Comparison of ENCODE assay signal across 12 cellular contexts in the genomic region with DNA sequence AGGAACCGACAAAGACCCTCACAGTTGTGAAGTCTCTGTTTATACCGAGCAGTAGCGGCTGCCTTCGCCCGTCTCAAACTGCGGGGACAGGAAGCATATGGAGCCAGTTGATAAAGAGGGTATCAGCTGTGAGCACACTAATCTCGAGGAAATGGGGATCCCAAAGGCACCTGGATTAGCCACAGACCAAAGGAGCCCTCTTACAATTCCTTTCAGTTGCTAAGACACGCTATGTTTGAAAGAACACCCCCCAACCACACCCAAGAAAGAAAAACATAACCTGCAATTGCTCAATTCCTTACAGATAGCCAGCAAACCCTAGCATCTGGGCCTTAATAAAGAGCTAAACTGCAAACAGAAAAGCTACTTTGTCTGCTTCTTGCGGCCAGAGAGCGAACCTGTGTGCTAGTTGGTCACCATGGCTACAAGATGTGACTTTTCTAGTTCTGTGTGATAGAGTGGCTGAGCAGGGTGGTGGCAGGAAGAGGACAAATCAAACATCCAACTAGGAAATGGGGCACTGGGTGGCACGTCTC. TPM values are rescaled to one million over a fixed set of nuclear protein-coding genes. Genes with fewer than 3 reads are reported as not detected.
DNase-seq lines count a peak whose midpoint lies in the region; ATAC-seq and TF ChIP-seq lines count a peak whose summit lies in the region.
"Had no signal": no experiment of that assay in that cellular context is flagged by ENCODE, and none has a peak within 500 bp of the region (broad histone marks: within the 10 kb centered on the region; RNA-seq: fewer than 3 reads in every experiment).

No MANE protein-coding gene starts in this region.

- H3K27ac ChIP-seq in CD8-positive, alpha-beta T cell (ENCODE audit: low read depth, low read length) = peak overlapping the region; percentile 57
- peak overlapping the region; percentile 77 for H3K27ac ChIP-seq in Karpas-422 (ENCODE audit: low read length)
- peak overlapping the region; percentile 26 to 67 for H3K27ac ChIP-seq in breast epithelium
- no peak overlapping the region for H3K27ac ChIP-seq in H9 (ENCODE audit: insufficient read length, low read depth, low read length)
- H3K27ac ChIP-seq: esophagus muscularis mucosa had no signal

- H3K36me3 Mint-ChIP-seq in CD8-positive, alpha-beta T cell = no peaks in the 10 kb centered on the region
- H3K36me3 Mint-ChIP-seq in naive B cell = no peaks in the 10 kb centered on the region
- H3K36me3 Mint-ChIP-seq in H9 (ENCODE audit: insufficient read depth in 1 of 3, low read depth in 3 of 3) = no peaks in the 10 kb centered on the region

- H3K4ac ChIP-seq in H9 (ENCODE audit: low read depth, low read length) = no peak overlapping the region

- H3K9me2 ChIP-seq in Karpas-422 (replicated peaks; ENCODE audit: insufficient read depth, low read length) = no peaks in the 10 kb centered on the region

- POLR2A ChIA-PET in CD8-positive, alpha-beta T cell (lab: Charles Lee) = interaction anchor here (0.7 to 1.8 kb wide), 11 partner anchors 23 to 121 kb away, joined by 3 to 8 read pairs (median 4); a partner anchor contains a TSS

- peaks cover 72% of the 10 kb centered on the region for H3K4me1 Mint-ChIP-seq in CD8-positive, alpha-beta T cell (ENCODE audit: low read depth)
- peaks cover 47 to 64% (median 58%) of the 10 kb centered on the region in 3 donors for H3K4me1 Mint-ChIP-seq in naive B cell
- H3K4me1 Mint-ChIP-seq in H9 = peaks cover 49 to 50% of the 10 kb centered on the region in 2 experiments

- no peak overlapping the region for H3K18ac ChIP-seq in H9 (ENCODE audit: insufficient read length, low read depth, low read length)

- H3K14ac ChIP-seq in H9 (ENCODE audit: insufficient read depth, low read length) = no peak overlapping the region

- H3K4me2 ChIP-seq in Karpas-422 (ENCODE audit: low read depth, low read length, poor library complexity, severe bottlenecking) (peak overlapping the region; percentile 34), H9 (ENCODE audit: insufficient read depth, insufficient read length, low read length) (no peak overlapping the region)

- no peak overlapping the region for H4K5ac ChIP-seq in H9 (ENCODE audit: insufficient read length, low read depth, low read length)

- no peaks in the 10 kb centered on the region for H4K20me1 ChIP-seq in Karpas-422 (ENCODE audit: insufficient read depth, low read depth, low read length)
- no peaks in the 10 kb centered on the region for H4K20me1 ChIP-seq in H9 (ENCODE audit: control insufficient read depth, insufficient read depth, insufficient read length)

- no peak overlapping the region for H4K91ac ChIP-seq in H9 (ENCODE audit: insufficient read length, low read depth, low read length)

- no peak overlapping the region for H2BK12ac ChIP-seq in H9 (ENCODE audit: insufficient read length, low read depth, low read length)

- H3K56ac ChIP-seq in H9 (ENCODE audit: insufficient read length, low read depth, low read length) = no peak overlapping the region

- peak overlapping the region; percentile 16 for H3K4me3 ChIP-seq in CD8-positive, alpha-beta T cell (ENCODE audit: low read depth, low read length)
- H3K4me3 ChIP-seq in Karpas-422 (ENCODE audit: low read length) (no peak overlapping the region), breast epithelium (no peak overlapping the region)
- H3K4me3 ChIP-seq: esophagus muscularis mucosa had no signal

- CTCF ChIA-PET in CD8-positive, alpha-beta T cell (lab: Charles Lee) = interaction anchor here (0.6 to 8.4 kb wide), 17 partner anchors 9 to 160 kb away, joined by 3 to 59 read pairs (median 9); no protein-coding TSS in a partner anchor

- no peaks in the 10 kb centered on the region for H3K23me2 ChIP-seq in H9 (ENCODE audit: insufficient read length, low read depth, low read length, poor library complexity, severe bottlenecking)

- H4K8ac ChIP-seq in H9 (replicated peaks; ENCODE audit: insufficient read length, low read depth, low read length) = no peak overlapping the region

- peak overlapping the region; percentile 42 for H3K9ac ChIP-seq in Karpas-422 (ENCODE audit: low read length)
- H3K9ac ChIP-seq in H9 (ENCODE audit: extremely low read depth, insufficient read length, low read length) = no peak overlapping the region

- ATAC-seq in CD8-positive, alpha-beta T cell = no peak
- ATAC-seq in naive B cell (ENCODE audit: low read depth in 2 of 2) (no peak), HG03521 (IDR thresholded peaks at IDR 0.05; ENCODE audit: unreplicated experiment) (no peak), GM18502 (IDR thresholded peaks at IDR 0.05; ENCODE audit: poor library complexity, unreplicated experiment) (no peak)

- H3K27me3 ChIP-seq in CD8-positive, alpha-beta T cell (ENCODE audit: insufficient read depth, low read length) = no peaks in the 10 kb centered on the region
- H3K27me3 ChIP-seq in Karpas-422 (ENCODE audit: low read length) (no peaks in the 10 kb centered on the region), breast epithelium (no peaks in the 10 kb centered on the region), H9 (ENCODE audit: insufficient read depth, low read length) (no peaks in the 10 kb centered on the region)
- H3K27me3 ChIP-seq: esophagus muscularis mucosa had no signal

- no peak overlapping the region for H2AK5ac ChIP-seq in H9 (ENCODE audit: insufficient read length, low read length)

- no peaks in the 10 kb centered on the region for H3K79me1 ChIP-seq in H9 (ENCODE audit: insufficient read depth, low read depth, low read length, poor library complexity, severe bottlenecking)

- H2BK5ac ChIP-seq in H9 (ENCODE audit: insufficient read length, low read length) = no peak overlapping the region

- no CpG with 5 or more reads among the region's 11 CpGs for WGBS in H9 (ENCODE audit: extremely low coverage, insufficient read length, low lambda C conversion rate)

- TF ChIP-seq CTCF in CD8-positive, alpha-beta T cell (IDR thresholded peaks at IDR 0.05) = no peak
- TF ChIP-seq CTCF in breast epithelium (IDR thresholded peaks at IDR 0.05) (no peak), H9 (conservative IDR thresholded peaks at IDR 0.05) (no peak)

- no peaks in the 10 kb centered on the region for H3K9me3 ChIP-seq in CD8-positive, alpha-beta T cell (ENCODE audit: low read length)
- H3K9me3 ChIP-seq in Karpas-422 (ENCODE audit: low read length) (no peaks in the 10 kb centered on the region), breast epithelium (no peaks in the 10 kb centered on the region), H9 (ENCODE audit: control insufficient read depth, low read depth, low read length) (no peaks in the 10 kb centered on the region)
- H3K9me3 ChIP-seq: esophagus muscularis mucosa had no signal

- H2BK15ac ChIP-seq in H9 (ENCODE audit: low read depth, low read length) = no peak overlapping the region

- H3K36me3 ChIP-seq in CD8-positive, alpha-beta T cell (ENCODE audit: insufficient read depth, low read length) = no peaks in the 10 kb centered on the region
- H3K36me3 ChIP-seq in Karpas-422 (ENCODE audit: insufficient read depth, low read length) = no peaks in the 10 kb centered on the region
- no peaks in the 10 kb centered on the region for H3K36me3 ChIP-seq in breast epithelium
- H3K36me3 ChIP-seq: esophagus muscularis mucosa had no signal

- DNase-seq in CD8-positive, alpha-beta T cell = peak in 1 of 7 experiments; percentile 48
- peak; percentile 53 for DNase-seq in Karpas-422
- no peak for DNase-seq in breast epithelium (ENCODE audit: low spot score in 2 of 2)
- no peak for DNase-seq in naive B cell
- DNase-seq in Ammon's horn (ENCODE audit: low spot score) = no peak
- no peak for DNase-seq in H9
- DNase-seq: caudate nucleus, NCI-H187 treated with DMSO at 0.1 percent for 48 hours, nephron progenitor cell had no signal

- H3T11ph ChIP-seq in H9 (ENCODE audit: low read length) = no peak overlapping the region

- H3K79me2 ChIP-seq in Karpas-422 (ENCODE audit: low read length) (no peaks in the 10 kb centered on the region), H9 (ENCODE audit: insufficient read depth, low read length) (no peaks in the 10 kb centered on the region)

- H3K9me3 Mint-ChIP-seq in CD8-positive, alpha-beta T cell = no peaks in the 10 kb centered on the region
- H3K9me3 Mint-ChIP-seq in naive B cell = no peaks in the 10 kb centered on the region
- no peaks in the 10 kb centered on the region for H3K9me3 Mint-ChIP-seq in H9
- H3K9me3 Mint-ChIP-seq: nephron progenitor cell had no signal

- intact Hi-C loops in CD8-positive, alpha-beta T cell (cut with DNase I, micrococcal nuclease) = no loop called here
- intact Hi-C loops in breast epithelium (cut with DNase I; ENCODE audit: low total_unique reads) = loop anchor here (10.0 kb wide), 1 partner anchor 167 kb away; no protein-coding TSS in a partner anchor

- H2AFZ ChIP-seq in Karpas-422 (ENCODE audit: low read length) (no peak overlapping the region), H9 (ENCODE audit: low read length) (no peak overlapping the region)

- H3K4me1 ChIP-seq in CD8-positive, alpha-beta T cell (ENCODE audit: insufficient read depth, low read length) = peaks cover 58% of the 10 kb centered on the region
- H3K4me1 ChIP-seq in Karpas-422 (ENCODE audit: low read length) = peaks cover 64% of the 10 kb centered on the region
- no peaks in the 10 kb centered on the region for H3K4me1 ChIP-seq in breast epithelium
- H3K4me1 ChIP-seq in H9 (ENCODE audit: insufficient read depth, low read length) = peaks cover 9% of the 10 kb centered on the region

- TF ChIP-seq POLR2A in breast epithelium (IDR thresholded peaks at IDR 0.05) = no peak

- H3K27ac Mint-ChIP-seq in CD8-positive, alpha-beta T cell = peak overlapping the region; percentile 80
- H3K27ac Mint-ChIP-seq in naive B cell (peak overlapping the region in 5 of 6 donors; percentile 17 to 97 (median 86)), H9 (peak overlapping the region in 1 of 3 experiments; percentile 72; a peak in 2 of 7 replicates)
- H3K27ac Mint-ChIP-seq: nephron progenitor cell had no signal

- H3K27me3 Mint-ChIP-seq in CD8-positive, alpha-beta T cell (ENCODE audit: low read depth) = no peaks in the 10 kb centered on the region
- no peaks in the 10 kb centered on the region for H3K27me3 Mint-ChIP-seq in naive B cell
- H3K27me3 Mint-ChIP-seq in H9 (ENCODE audit: low read depth) = no peaks in the 10 kb centered on the region; the same call in 1 of the 2 replicates

- H3K23ac ChIP-seq in H9 (ENCODE audit: insufficient read length, low read depth, low read length) = no peak overlapping the region

- no peak overlapping the region for H2BK20ac ChIP-seq in H9 (ENCODE audit: low read depth, low read length, poor library complexity, severe bottlenecking)

- peak overlapping the region; percentile 3 for H3K4me3 Mint-ChIP-seq in CD8-positive, alpha-beta T cell
- H3K4me3 Mint-ChIP-seq in naive B cell (peak overlapping the region in 5 of 8 donors; percentile 36 to 80 (median 55)), H9 (no peak overlapping the region)
- H3K4me3 Mint-ChIP-seq: nephron progenitor cell had no signal

- H2BK120ac ChIP-seq in H9 (ENCODE audit: low read depth, low read length, poor library complexity, severe bottlenecking) = no peak overlapping the region

RNA-seq across cellular contexts. Expression of a gene that starts 23.3 kb away (rescaled TPM):
- under 1 TPM; 0.14 to 0.58 TPM for total RNA-seq in CD8-positive, alpha-beta T cell
- total RNA-seq in Karpas-422 (2014; rRNA removed; shearing (Covaris generic); ENCODE audit: low replicate concordance) = 0.15 and 0.25 TPM in 2 replicates
- not detected for total RNA-seq in breast epithelium
- polyA plus RNA-seq in naive B cell (ENCODE audit: low read depth in 6 of 6) = under 1 TPM in 1 of 6 donors, not detected in 5; 0.25 TPM
- 1.2 and 1.3 TPM in 2 replicates for total RNA-seq in H9 (2021)

Comparison
In these comparisons a context has a peak if more than half of its experiments do, and no peak if none do; other contexts are left out.
1. H3K4me3 Mint-ChIP-seq: peak in CD8-positive, alpha-beta T cell (single experiment) and naive B cell (5 of 8); none in H9 (0 of 2).